9 cellular contexts compared by ENCODE assay signal in genomic region chr2:200575957-200576356, GRCh38. TPM values are rescaled to one million over a fixed set of nuclear protein-coding genes. Genes with fewer than 3 reads are reported as not detected.
DNase-seq lines count a peak whose midpoint lies in the region; ATAC-seq and TF ChIP-seq lines count a peak whose summit lies in the region.
"Had no signal": no experiment of that assay in that cellular context is flagged by ENCODE, and none has a peak within 500 bp of the region (broad histone marks: within the 10 kb centered on the region; RNA-seq: fewer than 3 reads in every experiment).

No MANE protein-coding gene starts in this region.

- H3K27me3 ChIP-seq in GM23248 (replicated peaks; ENCODE audit: insufficient read depth) (no peaks in the 10 kb centered on the region), SU-DHL-6 (ENCODE audit: low read length) (no peaks in the 10 kb centered on the region), hepatocyte (no peaks in the 10 kb centered on the region), aorta (ENCODE audit: control insufficient read depth in 1 of 2, insufficient read depth in 2 of 2, low read length in 1 of 2) (no peaks in the 10 kb centered on the region)
- H3K27me3 ChIP-seq: SJSA1 had no signal

- H3K79me2 ChIP-seq in GM23248 (ENCODE audit: insufficient read depth) = no peaks in the 10 kb centered on the region
- H3K79me2 ChIP-seq in SU-DHL-6 (ENCODE audit: insufficient read depth, low read length) = no peaks in the 10 kb centered on the region
- H3K79me2 ChIP-seq in hepatocyte = no peaks in the 10 kb centered on the region

- no peaks in the 10 kb centered on the region for H3K4me1 ChIP-seq in GM23248 (ENCODE audit: insufficient read depth)
- no peaks in the 10 kb centered on the region for H3K4me1 ChIP-seq in hepatocyte (ENCODE audit: insufficient read depth)
- H3K4me1 ChIP-seq in aorta (ENCODE audit: control insufficient read depth in 1 of 2, insufficient read depth in 2 of 2, low read length in 2 of 2) = no peaks in the 10 kb centered on the region
- H3K4me1 ChIP-seq: SJSA1 had no signal

- 69 to 74% methylated on average over 2 of the region's 2 CpGs for WGBS in GM23248 (ENCODE audit: low coverage in 1 of 2, low lambda C conversion rate in 2 of 2, missing lambda C conversion rate in 2 of 2), 2 experiments
- WGBS in hepatocyte (ENCODE audit: low lambda C conversion rate, missing lambda C conversion rate) = 89% methylated on average over 2 of the region's 2 CpGs
- WGBS in aorta, 2 donors = 84 to 90% methylated on average over 2 of the region's 2 CpGs

- intact Hi-C loops in aorta (cut with DNase I) = loop anchor here in 1 of 2 donors (5.0 kb wide), 1 partner anchor 126 kb away; no protein-coding TSS in a partner anchor

- no peaks in the 10 kb centered on the region for H3K36me3 ChIP-seq in GM23248 (ENCODE audit: low read depth)
- peaks cover 21% of the 10 kb centered on the region for H3K36me3 ChIP-seq in SU-DHL-6 (ENCODE audit: low read length)
- H3K36me3 ChIP-seq in hepatocyte (replicated peaks; ENCODE audit: insufficient read depth, low read depth) = no peaks in the 10 kb centered on the region
- H3K36me3 ChIP-seq in aorta (ENCODE audit: control insufficient read depth in 1 of 2, insufficient read depth in 2 of 2, low read length in 1 of 2) = no peaks in the 10 kb centered on the region

- H3F3A ChIP-seq in GM23248 (ENCODE audit: insufficient read depth) (no peaks in the 10 kb centered on the region), SU-DHL-6 (ENCODE audit: insufficient read depth) (peaks cover 4% of the 10 kb centered on the region)

- TF ChIP-seq CTCF in AG10803 (conservative IDR thresholded peaks at IDR 0.05; ENCODE audit: low read length) = peak; percentile 61
- peak; percentile 37 for TF ChIP-seq CTCF in SU-DHL-6 (IDR thresholded peaks at IDR 0.05; ENCODE audit: insufficient read depth, low read length, poor library complexity, severe bottlenecking)
- peak; percentile 38 for TF ChIP-seq CTCF in hepatocyte (IDR thresholded peaks at IDR 0.05; ENCODE audit: poor library complexity)

- H3K9me2 ChIP-seq in GM23248 (ENCODE audit: insufficient read depth) (no peaks in the 10 kb centered on the region), SU-DHL-6 (replicated peaks; ENCODE audit: insufficient read depth, low read length) (no peaks in the 10 kb centered on the region), hepatocyte (replicated peaks; ENCODE audit: insufficient read depth) (no peaks in the 10 kb centered on the region)

- ATAC-seq in HG03175 (IDR thresholded peaks at IDR 0.05; ENCODE audit: unreplicated experiment) (no peak), aorta (ENCODE audit: low FRiP score) (no peak), HG03139 (IDR thresholded peaks at IDR 0.05; ENCODE audit: unreplicated experiment) (no peak)

- H3K9me3 ChIP-seq in GM23248 (ENCODE audit: low read depth) (no peaks in the 10 kb centered on the region), SU-DHL-6 (ENCODE audit: insufficient read depth, low read length) (no peaks in the 10 kb centered on the region), hepatocyte (ENCODE audit: low read depth) (no peaks in the 10 kb centered on the region), aorta (ENCODE audit: control insufficient read depth, low read length) (no peaks in the 10 kb centered on the region)
- H3K9me3 ChIP-seq: SJSA1 had no signal

- no peaks in the 10 kb centered on the region for H4K20me1 ChIP-seq in GM23248 (ENCODE audit: insufficient read depth)
- no peaks in the 10 kb centered on the region for H4K20me1 ChIP-seq in SU-DHL-6 (ENCODE audit: low read depth, low read length)
- H4K20me1 ChIP-seq in hepatocyte (ENCODE audit: insufficient read depth, poor library complexity, severe bottlenecking) = no peaks in the 10 kb centered on the region

- H3K4me3 ChIP-seq in AG10803 (ENCODE audit: low read length) = no peak overlapping the region
- no peak overlapping the region for H3K4me3 ChIP-seq in GM23248
- no peak overlapping the region for H3K4me3 ChIP-seq in SU-DHL-6 (ENCODE audit: insufficient read depth, low read length, poor library complexity, severe bottlenecking)
- no peak overlapping the region for H3K4me3 ChIP-seq in hepatocyte
- no peak overlapping the region for H3K4me3 ChIP-seq in aorta (ENCODE audit: low read length in 2 of 2)
- H3K4me3 ChIP-seq: SJSA1 had no signal

- DNase-seq in AG10803 (ENCODE audit: low read depth) (peak; percentile 20), GM23248 (peak; percentile 57), hepatocyte (ENCODE audit: low spot score) (no peak), NCI-H526 treated with DMSO at 0.1 percent for 48 hours (lab: John Stamatoyannopoulos, UW) (no peak), aorta (no peak)

- in situ Hi-C loops in GM23248 (cut with MboI) = loop anchor here (10.0 kb wide), 1 partner anchor 129 kb away; no protein-coding TSS in a partner anchor

- H2AFZ ChIP-seq in GM23248 (no peak overlapping the region), SU-DHL-6 (ENCODE audit: low read depth, low read length, severe bottlenecking) (no peak overlapping the region), hepatocyte (no peak overlapping the region)

- no peak overlapping the region for H3K27ac ChIP-seq in GM23248
- no peak overlapping the region for H3K27ac ChIP-seq in SU-DHL-6 (ENCODE audit: low read depth, low read length)
- no peak overlapping the region for H3K27ac ChIP-seq in hepatocyte
- H3K27ac ChIP-seq in aorta (ENCODE audit: low read depth in 1 of 2, low read length in 2 of 2) = no peak overlapping the region
- H3K27ac ChIP-seq: SJSA1 had no signal

- H3K4me2 ChIP-seq in GM23248 (ENCODE audit: unreplicated experiment) (no peak overlapping the region), SU-DHL-6 (ENCODE audit: low read depth, low read length, poor library complexity, severe bottlenecking) (no peak overlapping the region), hepatocyte (no peak overlapping the region)

- no peak overlapping the region for H3K9ac ChIP-seq in GM23248
- no peak overlapping the region for H3K9ac ChIP-seq in SU-DHL-6 (ENCODE audit: low read length)

RNA-seq across cellular contexts. Expression of gene AOX1, which starts 9.9 kb away (rescaled TPM):
- 46.0 and 47.9 TPM in 2 replicates for total RNA-seq in GM23248 (2014; rRNA removed; shearing (Covaris generic))
- 18.9 and 20.5 TPM in 2 replicates for polyA plus RNA-seq in GM23248 (2016; fragmentation: Nextera tagmentation; extraction: Ambion mirVana)
- total RNA-seq in hepatocyte = 7.4 and 7.7 TPM in 2 replicates
- 4.7 and 5.6 TPM in 2 replicates for polyA plus RNA-seq in hepatocyte
- 10 to 100 TPM; 64.5 to 65.5 TPM for total RNA-seq in aorta
- 1 to 10 TPM; 6.9 to 7.6 TPM for polyA plus RNA-seq in aorta

RNA-seq across cellular contexts. Expression of gene SGO2, which starts 50.0 kb away (rescaled TPM):
- 6.2 and 6.3 TPM in 2 replicates for total RNA-seq in GM23248 (2014; rRNA removed; shearing (Covaris generic))
- polyA plus RNA-seq in GM23248 (2016; fragmentation: Nextera tagmentation; extraction: Ambion mirVana) (11.7 and 14.5 TPM in 2 replicates), hepatocyte (4.9 and 7.0 TPM in 2 replicates), aorta (1 to 10 TPM in 1 of 2 donors, under 1 TPM in 1; 1.00 to 1.3 TPM)
- total RNA-seq in hepatocyte (4.2 and 5.6 TPM in 2 replicates), aorta (1 to 10 TPM; 1.7 to 3.2 TPM)

Comparison
In these comparisons a context has a peak if more than half of its experiments do, and no peak if none do; other contexts are left out.
1. DNase-seq: peak in AG10803 (single experiment) and GM23248 (single experiment); none in hepatocyte (single experiment), NCI-H526 treated with DMSO at 0.1 percent for 48 hours (single experiment) and aorta (0 of 2).
2. Peak in every context shown above with its lines, with median percentiles within 50 percentile points of each other: CTCF ChIP-seq.